ENCODE assay signal across 10 cellular contexts in the genomic region with DNA sequence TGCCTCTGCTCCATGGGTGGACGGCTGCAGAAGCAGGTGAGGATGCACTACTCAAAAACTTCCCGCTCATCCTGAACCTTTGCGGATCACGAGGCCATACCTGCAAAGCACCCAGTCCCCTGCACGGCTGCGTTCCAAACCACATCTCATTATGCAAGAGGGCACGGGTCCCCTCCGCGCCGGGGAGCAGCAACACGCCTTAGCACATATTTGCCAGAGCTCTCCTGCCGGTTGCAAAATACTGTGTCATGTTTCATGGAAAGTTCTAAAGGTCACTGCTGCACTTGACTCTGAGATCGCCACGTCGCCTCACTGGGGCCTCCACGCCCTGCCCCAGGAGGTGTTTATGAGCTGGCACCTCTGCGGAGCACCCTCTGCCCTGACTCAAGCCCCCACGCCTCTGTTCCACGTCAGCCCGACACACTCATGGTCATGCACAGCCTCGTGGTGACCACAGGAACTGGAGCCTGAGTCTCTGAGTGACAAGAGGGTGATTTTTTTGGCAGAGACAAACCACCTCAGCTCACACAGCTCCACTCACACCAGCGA.
DNase-seq lines count a peak whose midpoint lies in the region; ATAC-seq, FAIRE-seq and TF ChIP-seq lines count a peak whose summit lies in the region.
"Had no signal": no experiment of that assay in that cellular context is flagged by ENCODE, and none has a peak within 500 bp of the region (broad histone marks: within the 10 kb centered on the region; RNA-seq: fewer than 3 reads in every experiment).

No MANE protein-coding gene starts in this region.

- no peaks in the 10 kb centered on the region for H3K27me3 Mint-ChIP-seq in type B pancreatic cell
- no peaks in the 10 kb centered on the region for H3K27me3 Mint-ChIP-seq in CD8-positive, alpha-beta T cell (ENCODE audit: low read depth)
- H3K27me3 Mint-ChIP-seq: stimulated activated naive B cell treated with anti-CD40 and anti-IgM and Interleukin-4, amounts not matched to agents 10 μg/mL and 1 μg/mL and 100 μg/mL, for 72 hours had no signal

- no peaks in the 10 kb centered on the region for H3K9me3 ChIP-seq in A549
- H3K9me3 ChIP-seq in kidney (ENCODE audit: control insufficient read depth in 1 of 2, low read length in 2 of 2) = no peaks in the 10 kb centered on the region
- H3K9me3 ChIP-seq in CD8-positive, alpha-beta T cell (ENCODE audit: low read length) = no peaks in the 10 kb centered on the region

- TF ChIP-seq EP300 in A549 (IDR thresholded peaks at IDR 0.05) = peak; percentile 84 to 92; a peak in 3 of 5 replicates

- peak; percentile 52 to 72 for TF ChIP-seq RAD21 in A549 (conservative IDR thresholded peaks at IDR 0.05 in 1 of 2, IDR thresholded peaks at IDR 0.05 in 1 of 2)

- peak overlapping the region; percentile 87 for H3K27ac ChIP-seq in A549
- H3K27ac ChIP-seq in kidney (ENCODE audit: low read depth in 2 of 2, low read length in 2 of 2) = peak overlapping the region in 1 of 2 donors; percentile 76
- H3K27ac ChIP-seq in CD8-positive, alpha-beta T cell (ENCODE audit: low read depth, low read length) = no peak overlapping the region

- no peaks in the 10 kb centered on the region for H3K36me3 Mint-ChIP-seq in type B pancreatic cell
- H3K36me3 Mint-ChIP-seq in CD8-positive, alpha-beta T cell = peaks cover 13% of the 10 kb centered on the region
- H3K36me3 Mint-ChIP-seq: brain had no signal

- POLR2A ChIA-PET in A549 (lab: Yijun Ruan, JAX) = interaction anchor here (0.5 to 1.2 kb wide), 7 partner anchors 9 to 120 kb away, joined by 3 to 6 read pairs (median 4); no protein-coding TSS in a partner anchor
- POLR2A ChIA-PET in CD8-positive, alpha-beta T cell (lab: Charles Lee) = no interaction called here

- H3K9ac ChIP-seq in kidney (ENCODE audit: low read length in 2 of 2) = peak overlapping the region in 1 of 2 donors; percentile 58

- no peaks in the 10 kb centered on the region for H3K36me3 ChIP-seq in kidney (ENCODE audit: control insufficient read depth in 1 of 2, insufficient read depth in 2 of 2, low read length in 2 of 2)
- H3K36me3 ChIP-seq in CD8-positive, alpha-beta T cell (ENCODE audit: insufficient read depth, low read length) = no peaks in the 10 kb centered on the region

- peak overlapping the region; percentile 74 for H3K4me2 ChIP-seq in A549

- peak; percentile 70 for FAIRE-seq in A549 (lab: Jason Lieb, UNC)
- peak; percentile 83 for FAIRE-seq in H54 (lab: Jason Lieb, UNC)
- no peak for FAIRE-seq in kidney (lab: Jason Lieb, UNC)

- 12% methylated on average over 18 of the region's 22 CpGs for WGBS in A549 (ENCODE audit: missing lambda C conversion rate)

- H3K4me1 ChIP-seq in A549 (peaks cover 64% of the 10 kb centered on the region), kidney (ENCODE audit: control insufficient read depth in 1 of 2, insufficient read depth in 1 of 2, low read depth in 1 of 2, low read length in 2 of 2) (peaks cover 10 to 12% of the 10 kb centered on the region in 2 donors)
- H3K4me1 ChIP-seq in CD8-positive, alpha-beta T cell (ENCODE audit: insufficient read depth, low read length) = peaks cover 22% of the 10 kb centered on the region

- ATAC-seq in A549 (peak; percentile 92 to 94), HG02973 (IDR thresholded peaks at IDR 0.05; ENCODE audit: unreplicated experiment) (no peak), GM18511 (IDR thresholded peaks at IDR 0.05; ENCODE audit: unreplicated experiment) (no peak)
- no peak for ATAC-seq in CD8-positive, alpha-beta T cell

- no peak for TF ChIP-seq POLR2A in A549 (IDR thresholded peaks at IDR 0.05; ENCODE audit: low read length)
- TF ChIP-seq POLR2A in H54 (IDR thresholded peaks at IDR 0.05; ENCODE audit: low read depth, low read length) = no peak

- H3K27me3 ChIP-seq in CD8-positive, alpha-beta T cell (ENCODE audit: insufficient read depth, low read length) = no peaks in the 10 kb centered on the region

- DNase-seq in A549 (ENCODE audit: low read depth in 1 of 2, low spot score in 1 of 2) = peak; percentile 92 to 93
- peak; percentile 83 for DNase-seq in H54 (ENCODE audit: insufficient read length, low spot score)
- peak; percentile 68 to 76 for DNase-seq in activated T-cell treated with anti-CD3 and anti-CD28 coated beads, Interleukin-2, amount 50 U/mL, for 48 hours
- peak; percentile 92 for DNase-seq in kidney
- DNase-seq in type B pancreatic cell (ENCODE audit: extremely low spot score, unreplicated experiment) = no peak
- no peak for DNase-seq in CD8-positive, alpha-beta T cell
- DNase-seq: stimulated activated naive B cell treated with anti-CD40 and anti-IgM and Interleukin-4, amounts not matched to agents 10 μg/mL and 1 μg/mL and 100 μg/mL, for 72 hours had no signal

- peak; percentile 51 for TF ChIP-seq CTCF in A549 (IDR thresholded peaks at IDR 0.05)
- TF ChIP-seq CTCF in kidney (IDR thresholded peaks at IDR 0.05; ENCODE audit: borderline replicate concordance, extremely low read depth, insufficient read depth) = peak; percentile 27
- TF ChIP-seq CTCF in type B pancreatic cell (conservative IDR thresholded peaks at IDR 0.05) = peak; percentile 40
- no peak for TF ChIP-seq CTCF in CD8-positive, alpha-beta T cell (IDR thresholded peaks at IDR 0.05)

- peak overlapping the region; percentile 32 for H3K4me3 Mint-ChIP-seq in type B pancreatic cell
- H3K4me3 Mint-ChIP-seq in CD8-positive, alpha-beta T cell = no peak overlapping the region
- H3K4me3 Mint-ChIP-seq: brain; stimulated activated naive B cell treated with anti-CD40 and anti-IgM and Interleukin-4, amounts not matched to agents 10 μg/mL and 1 μg/mL and 100 μg/mL, for 72 hours had no signal

- H3K9me3 Mint-ChIP-seq in type B pancreatic cell = no peaks in the 10 kb centered on the region
- H3K9me3 Mint-ChIP-seq in CD8-positive, alpha-beta T cell = no peaks in the 10 kb centered on the region
- H3K9me3 Mint-ChIP-seq: stimulated activated naive B cell treated with anti-CD40 and anti-IgM and Interleukin-4, amounts not matched to agents 10 μg/mL and 1 μg/mL and 100 μg/mL, for 72 hours had no signal

- peaks cover 23% of the 10 kb centered on the region for H3K4me1 Mint-ChIP-seq in type B pancreatic cell (ENCODE audit: unreplicated experiment)
- peaks cover 24% of the 10 kb centered on the region for H3K4me1 Mint-ChIP-seq in CD8-positive, alpha-beta T cell (ENCODE audit: low read depth)

- CTCF ChIA-PET in A549 (lab: Yijun Ruan, JAX) = interaction anchor here (0.6 to 4.7 kb wide), 35 partner anchors 9 to 204 kb away, joined by 3 to 51 read pairs (median 4); no protein-coding TSS in a partner anchor
- CTCF ChIA-PET in CD8-positive, alpha-beta T cell (lab: Charles Lee) = interaction anchor here (1.8 kb wide), 1 partner anchor 13 kb away, joined by 7 read pairs; no protein-coding TSS in a partner anchor

- no peak overlapping the region for H3K4me3 ChIP-seq in A549
- no peak overlapping the region for H3K4me3 ChIP-seq in kidney (ENCODE audit: low read length in 2 of 2)
- no peak overlapping the region for H3K4me3 ChIP-seq in CD8-positive, alpha-beta T cell (ENCODE audit: low read depth, low read length)

- intact Hi-C loops in kidney (cut with DNase I) = no loop called here
- intact Hi-C loops in CD8-positive, alpha-beta T cell (cut with DNase I, micrococcal nuclease) = no loop called here

- H3K27ac Mint-ChIP-seq in type B pancreatic cell = peak overlapping the region; percentile 85
- no peak overlapping the region for H3K27ac Mint-ChIP-seq in CD8-positive, alpha-beta T cell
- H3K27ac Mint-ChIP-seq: stimulated activated naive B cell treated with anti-CD40 and anti-IgM and Interleukin-4, amounts not matched to agents 10 μg/mL and 1 μg/mL and 100 μg/mL, for 72 hours had no signal

TF ChIP-seq in A549, 52 proteins besides CTCF, POLR2A, EP300 and RAD21 (continues in another document):
- TF ChIP-seq HOXA7 (CRISPR knock-in tag; IDR thresholded peaks at IDR 0.05) (no peak), MYC (IDR thresholded peaks at IDR 0.05; ENCODE audit: borderline replicate concordance, low read length) (peak; percentile 65), BCL3 (IDR thresholded peaks at IDR 0.05) (peak; percentile 91; the same call in 2 of the 3 replicates), RNF2 (IDR thresholded peaks at IDR 0.05; ENCODE audit: borderline replicate concordance, low read depth) (no peak), ATOH8 (CRISPR knock-in tag; IDR thresholded peaks at IDR 0.05; ENCODE audit: low read depth) (no peak), JUN (IDR thresholded peaks at IDR 0.05) (peak; percentile 86 to 93; a peak in 4 of 5 replicates), HEYL (CRISPR knock-in tag; IDR thresholded peaks at IDR 0.05) (no peak), CEBPB (IDR thresholded peaks at IDR 0.05) (peak; percentile 97), SMC3 (IDR thresholded peaks at IDR 0.05) (peak; percentile 86), GATA3 (IDR thresholded peaks at IDR 0.05; ENCODE audit: borderline replicate concordance) (peak; percentile 61; the same call in 1 of the 2 replicates), PHF8 (IDR thresholded peaks at IDR 0.05; ENCODE audit: borderline replicate concordance, low read depth) (no peak), BHLHE40 (IDR thresholded peaks at IDR 0.05; ENCODE audit: low read depth, low read length) (peak; percentile 39; the same call in 1 of the 2 replicates)
- TF ChIP-seq, protein P1, sequence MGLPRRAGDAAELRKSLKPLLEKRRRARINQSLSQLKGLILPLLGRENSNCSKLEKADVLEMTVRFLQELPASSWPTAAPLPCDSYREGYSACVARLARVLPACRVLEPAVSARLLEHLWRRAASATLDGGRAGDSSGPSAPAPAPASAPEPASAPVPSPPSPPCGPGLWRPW (IDR thresholded peaks at IDR 0.05) = peak; percentile 69
- TF ChIP-seq, protein P2, sequence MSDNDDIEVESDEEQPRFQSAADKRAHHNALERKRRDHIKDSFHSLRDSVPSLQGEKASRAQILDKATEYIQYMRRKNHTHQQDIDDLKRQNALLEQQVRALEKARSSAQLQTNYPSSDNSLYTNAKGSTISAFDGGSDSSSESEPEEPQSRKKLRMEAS (IDR thresholded peaks at IDR 0.05) = peak; percentile 95

Comparison
In these comparisons a context has a peak if more than half of its experiments do, and no peak if none do; other contexts are left out.
1. ATAC-seq: peak in A549 (2 of 2); none in HG02973 (single experiment), CD8-positive, alpha-beta T cell (single experiment) and GM18511 (single experiment).
2. DNase-seq: peak in A549 (2 of 2), H54 (single experiment), activated T-cell treated with anti-CD3 and anti-CD28 coated beads, Interleukin-2, amount 50 U/mL, for 48 hours (2 of 2) and kidney (single experiment); none in type B pancreatic cell (single experiment) and CD8-positive, alpha-beta T cell (0 of 7).